ENCODE assay signal across 10 cellular contexts in genomic region chr2:205892141-205893064, GRCh38.
DNase-seq lines count a peak whose midpoint lies in the region; ATAC-seq, FAIRE-seq and TF ChIP-seq lines count a peak whose summit lies in the region.
"Had no signal": no experiment of that assay in that cellular context is flagged by ENCODE, and none has a peak within 500 bp of the region (broad histone marks: within the 10 kb centered on the region; RNA-seq: fewer than 3 reads in every experiment).

No MANE protein-coding gene starts in this region.

- DNase-seq in NCI-H146 (lab: John Stamatoyannopoulos, UW) (peak; percentile 73), NCI-H146 treated with DMSO at 0.1 percent for 48 hours (lab: John Stamatoyannopoulos, UW; ENCODE audit: unreplicated experiment) (no peak), SJSA1 (ENCODE audit: low read depth in 1 of 2, low spot score in 2 of 2) (peak; percentile 31 to 49), iPS-NIHi11 (ENCODE audit: low spot score) (peak; percentile 28), tibial nerve (ENCODE audit: low spot score in 2 of 2) (peak; percentile 22 to 30), cortex of kidney (lab: John Stamatoyannopoulos, UW) (no peak), H54 (ENCODE audit: insufficient read length, low spot score) (no peak)
- DNase-seq: 8988T had no signal

- no peak for FAIRE-seq in H54 (lab: Jason Lieb, UNC)
- FAIRE-seq: colon had no signal

- no peak for TF ChIP-seq EP300 in tibial nerve (IDR thresholded peaks at IDR 0.05)

- H3K4me3 ChIP-seq in SJSA1 (no peak overlapping the region), tibial nerve (no peak overlapping the region)

- no peak for TF ChIP-seq POLR2A in tibial nerve (IDR thresholded peaks at IDR 0.05)
- TF ChIP-seq POLR2A in H54 (IDR thresholded peaks at IDR 0.05; ENCODE audit: low read depth, low read length), result no peak

- H3K27ac ChIP-seq in SJSA1, result no peak overlapping the region
- no peak overlapping the region for H3K27ac ChIP-seq in tibial nerve

- H3K4me1 ChIP-seq in SJSA1 (replicated peaks) (peaks cover 5% of the 10 kb centered on the region; the same call in 1 of the 2 replicates), tibial nerve (no peaks in the 10 kb centered on the region)

- no peak for TF ChIP-seq CTCF in tibial nerve (IDR thresholded peaks at IDR 0.05)

- H3K27me3 ChIP-seq in SJSA1 (replicated peaks), result peaks cover 2% of the 10 kb centered on the region; the same call in 1 of the 2 replicates
- no peaks in the 10 kb centered on the region for H3K27me3 ChIP-seq in tibial nerve

- H3K36me3 ChIP-seq in SJSA1, result no peaks in the 10 kb centered on the region
- no peaks in the 10 kb centered on the region for H3K36me3 ChIP-seq in tibial nerve

- WGBS in tibial nerve, 2 donors, result 67 to 71% methylated on average over 25 of the region's 25 CpGs

- H3K9me3 ChIP-seq in SJSA1 (replicated peaks) (no peaks in the 10 kb centered on the region), tibial nerve (no peaks in the 10 kb centered on the region)

- ATAC-seq in HG03378 (IDR thresholded peaks at IDR 0.05; ENCODE audit: unreplicated experiment), result no peak

Comparison
In these comparisons a context has a peak if more than half of its experiments do, and no peak if none do; other contexts are left out.
1. DNase-seq: peak in NCI-H146 (single experiment), SJSA1 (2 of 2), iPS-NIHi11 (single experiment) and tibial nerve (2 of 2); none in NCI-H146 treated with DMSO at 0.1 percent for 48 hours (single experiment), cortex of kidney (single experiment) and H54 (single experiment).